Comparison of ENCODE assay signal across 24 cellular contexts in genomic region chr9:33042528-33042927, GRCh38. TPM values are rescaled to one million over a fixed set of nuclear protein-coding genes. Genes with fewer than 3 reads are reported as not detected.
DNase-seq lines count a peak whose midpoint lies in the region; ATAC-seq and TF ChIP-seq lines count a peak whose summit lies in the region.
"Had no signal": no experiment of that assay in that cellular context is flagged by ENCODE, and none has a peak within 500 bp of the region (broad histone marks: within the 10 kb centered on the region; RNA-seq: fewer than 3 reads in every experiment).

No MANE protein-coding gene starts in this region.

- H3K9ac ChIP-seq in HCT116 (ENCODE audit: low read length) (no peak overlapping the region), liver (ENCODE audit: low read depth in 1 of 2, low read length in 2 of 2) (no peak overlapping the region)

- BruUV-seq in HCT116 (replicated peaks; lab: Mats Ljungman, UMichigan), result no TSS peak

- peaks cover 2% of the 10 kb centered on the region for H3K79me2 ChIP-seq in HCT116 (ENCODE audit: insufficient read depth, low read length)
- H3K79me2 ChIP-seq: hepatocyte had no signal

- TF ChIP-seq CTCF in AG10803 (conservative IDR thresholded peaks at IDR 0.05; ENCODE audit: low read length) (no peak), HCT116 (IDR thresholded peaks at IDR 0.05 in 2 of 3, conservative IDR thresholded peaks at IDR 0.05 in 1 of 3; ENCODE audit: borderline replicate concordance in 1 of 3, insufficient read depth in 1 of 3, low read depth in 2 of 3, low read length in 2 of 3) (no peak), liver (IDR thresholded peaks at IDR 0.05; ENCODE audit: low read depth, low read length, missing input control) (no peak), spleen (IDR thresholded peaks at IDR 0.05 in 8 of 11, conservative IDR thresholded peaks at IDR 0.05 in 3 of 11) (no peak)

- TF ChIP-seq RAD21 in HCT116 (IDR thresholded peaks at IDR 0.05; ENCODE audit: low read depth) (no peak), liver (IDR thresholded peaks at IDR 0.05) (peak in 1 of 2 donors; percentile 19)

- H3K4me1 ChIP-seq in HCT116 (ENCODE audit: control insufficient read depth in 1 of 2, insufficient read depth in 2 of 2, low read length in 2 of 2) (no peaks in the 10 kb centered on the region), liver (ENCODE audit: control insufficient read depth in 4 of 4, insufficient read depth in 4 of 4, low read length in 3 of 4) (peaks cover 5 to 45% (median 38%) of the 10 kb centered on the region in 4 donors), spleen (peaks cover 5 to 53% (median 29%) of the 10 kb centered on the region in 6 donors)

- no peaks in the 10 kb centered on the region for H3K9me3 ChIP-seq in HCT116 (ENCODE audit: control insufficient read depth in 1 of 2, insufficient read depth in 1 of 2, low read depth in 1 of 2, low read length in 2 of 2)
- no peaks in the 10 kb centered on the region for H3K9me3 ChIP-seq in liver (ENCODE audit: control insufficient read depth in 4 of 4, low read length in 3 of 4)
- H3K9me3 ChIP-seq in spleen, result no peaks in the 10 kb centered on the region
- H3K9me3 ChIP-seq: lower lobe of right lung, SJSA1, tibial artery had no signal

- H3K4me3 Mint-ChIP-seq in dendritic cell treated with granulocyte-macrophage colony-stimulating factor and Interleukin-4, amounts not matched to agents 40 ng/mL and 50 ng/mL, for 4 days, result no peak overlapping the region
- H3K4me3 Mint-ChIP-seq in activated T-helper 1 cell treated with anti-CD3 and anti-CD28 coated beads, Interleukin-12 subunit alpha, Interleukin-12 subunit beta, Interleukin-2, Interleukin-4 antibody, amounts not matched to agents 30 ng/mL and 10 ng/mL and 1 ng/mL, durations not matched to agents 14 hours and 24 hours and 36 hours, result no peak overlapping the region
- H3K4me3 Mint-ChIP-seq: activated CD4-positive, alpha-beta memory T cell treated with anti-CD3 and anti-CD28 coated beads for 36 hours; stimulated activated naive CD8-positive, alpha-beta T cell treated with anti-CD3 and anti-CD28 coated beads, Interleukin-15, amount 100 ng/mL, for 72 hours had no signal

- H3K27me3 ChIP-seq in HCT116 (ENCODE audit: insufficient read depth, low read length) (no peaks in the 10 kb centered on the region), liver (ENCODE audit: control insufficient read depth in 4 of 4, insufficient read depth in 4 of 4, low read length in 3 of 4) (no peaks in the 10 kb centered on the region), spleen (replicated peaks in 1 of 7) (no peaks in the 10 kb centered on the region)
- H3K27me3 ChIP-seq: cardiac muscle cell, hepatocyte, SJSA1, tibial artery had no signal

- peaks cover 34% of the 10 kb centered on the region for H3K4me1 Mint-ChIP-seq in dendritic cell treated with granulocyte-macrophage colony-stimulating factor and Interleukin-4, amounts not matched to agents 40 ng/mL and 50 ng/mL, for 4 days (ENCODE audit: low read depth)
- peaks cover 21% of the 10 kb centered on the region for H3K4me1 Mint-ChIP-seq in activated T-helper 1 cell treated with anti-CD3 and anti-CD28 coated beads, Interleukin-12 subunit alpha, Interleukin-12 subunit beta, Interleukin-2, Interleukin-4 antibody, amounts not matched to agents 30 ng/mL and 10 ng/mL and 1 ng/mL, durations not matched to agents 14 hours and 24 hours and 36 hours (ENCODE audit: low read depth)

- H4K20me1 ChIP-seq in HCT116 (ENCODE audit: insufficient read depth), result no peaks in the 10 kb centered on the region

- no peak overlapping the region for H3K4me2 ChIP-seq in HCT116 (ENCODE audit: low read length)
- H3K4me2 ChIP-seq: hepatocyte had no signal

- H3K27ac ChIP-seq in HCT116 (ENCODE audit: low read depth, low read length), result no peak overlapping the region
- H3K27ac ChIP-seq in liver (ENCODE audit: low read depth in 1 of 2, low read length in 2 of 2), result peak overlapping the region; percentile 65 to 67
- H3K27ac ChIP-seq in spleen, result peak overlapping the region in 3 of 8 donors; percentile 55 to 92 (median 65)
- H3K27ac ChIP-seq: cardiac muscle cell, hepatocyte, lower lobe of right lung, SJSA1 had no signal

- peak; percentile 36 for DNase-seq in AG10803 (ENCODE audit: low read depth)
- no peak for DNase-seq in HCT116 (ENCODE audit: low read depth, low spot score)
- DNase-seq in activated T-helper 1 cell treated with anti-CD3 and anti-CD28 coated beads, Interleukin-12 subunit alpha, Interleukin-12 subunit beta, Interleukin-2, Interleukin-4 antibody, amounts not matched to agents 30 ng/mL and 10 ng/mL and 1 ng/mL, durations not matched to agents 14 hours and 24 hours and 36 hours (ENCODE audit: low spot score), result no peak
- no peak for DNase-seq in spleen
- no peak for DNase-seq in NOMO-1 treated with DMSO at 0.1 percent for 48 hours (lab: John Stamatoyannopoulos, UW; ENCODE audit: unreplicated experiment)
- DNase-seq: activated CD4-positive, alpha-beta memory T cell treated with anti-CD3 and anti-CD28 coated beads for 36 hours; activated naive CD4-positive, alpha-beta T cell treated with Interleukin-2 at 50 U/mL for 16 hours; activated T-cell treated with anti-CD3 and anti-CD28 coated beads for 4 hours; amygdala; DMS79; lower lobe of right lung; NCI-H187 treated with DMSO at 0.1 percent for 48 hours; NCI-H774; stimulated activated naive CD8-positive, alpha-beta T cell treated with anti-CD3 and anti-CD28 coated beads, Interleukin-15, amount 100 ng/mL, for 72 hours; tibial artery had no signal

- RAD21 ChIA-PET in HCT116 (lab: Charles Lee; ENCODE audit: low non-redundant PET in 1 of 2, low total read pairs in 2 of 2, uncharacterized antibody in 2 of 2, unreplicated experiment in 2 of 2), result no interaction called here

- ATAC-seq in HCT116 (0 out of 2 replicates have a peak, but pooled peaks have one; percentile 39), HG03045 (IDR thresholded peaks at IDR 0.05; ENCODE audit: unreplicated experiment) (no peak)
- ATAC-seq: GM12878; lower lobe of right lung; PC-3; stimulated activated naive CD8-positive, alpha-beta T cell treated with anti-CD3 and anti-CD28 coated beads, Interleukin-15, amount 100 ng/mL, for 72 hours; WTC11 had no signal

- CTCF ChIA-PET in HCT116 (lab: Charles Lee), result no interaction called here

- TF ChIP-seq POLR2A in HCT116 (IDR thresholded peaks at IDR 0.05; ENCODE audit: borderline replicate concordance, extremely low read depth, insufficient read depth, insufficient read length) (no peak), spleen (IDR thresholded peaks at IDR 0.05) (no peak)

- 33% methylated on average over 7 of the region's 7 CpGs for WGBS in liver
- WGBS in spleen, 5 donors, result 85 to 92% (median 90%) methylated on average over 7 of the region's 7 CpGs

- H3K36me3 ChIP-seq in HCT116 (ENCODE audit: control insufficient read depth in 1 of 2, insufficient read depth in 2 of 2, low read length in 2 of 2) (peaks cover 18 to 24% of the 10 kb centered on the region in 2 experiments), liver (ENCODE audit: control insufficient read depth in 4 of 4, insufficient read depth in 3 of 4, low read depth in 1 of 4, low read length in 3 of 4) (peaks cover 2 to 40% (median 34%) of the 10 kb centered on the region in 4 donors), spleen (peaks cover 0 to 63% (median 44%) of the 10 kb centered on the region in 6 donors)

- H3K9me2 ChIP-seq in HCT116 (ENCODE audit: insufficient read depth), result no peaks in the 10 kb centered on the region

- no peaks in the 10 kb centered on the region for H3K9me3 Mint-ChIP-seq in dendritic cell treated with granulocyte-macrophage colony-stimulating factor and Interleukin-4, amounts not matched to agents 40 ng/mL and 50 ng/mL, for 4 days
- no peaks in the 10 kb centered on the region for H3K9me3 Mint-ChIP-seq in activated T-helper 1 cell treated with anti-CD3 and anti-CD28 coated beads, Interleukin-12 subunit alpha, Interleukin-12 subunit beta, Interleukin-2, Interleukin-4 antibody, amounts not matched to agents 30 ng/mL and 10 ng/mL and 1 ng/mL, durations not matched to agents 14 hours and 24 hours and 36 hours
- H3K9me3 Mint-ChIP-seq: activated CD4-positive, alpha-beta memory T cell treated with anti-CD3 and anti-CD28 coated beads for 36 hours; stimulated activated naive CD8-positive, alpha-beta T cell treated with anti-CD3 and anti-CD28 coated beads, Interleukin-15, amount 100 ng/mL, for 72 hours; WTC11 had no signal

- H3K36me3 Mint-ChIP-seq in dendritic cell treated with granulocyte-macrophage colony-stimulating factor and Interleukin-4, amounts not matched to agents 40 ng/mL and 50 ng/mL, for 4 days (ENCODE audit: low read depth), result peaks cover 55% of the 10 kb centered on the region
- H3K36me3 Mint-ChIP-seq in activated T-helper 1 cell treated with anti-CD3 and anti-CD28 coated beads, Interleukin-12 subunit alpha, Interleukin-12 subunit beta, Interleukin-2, Interleukin-4 antibody, amounts not matched to agents 30 ng/mL and 10 ng/mL and 1 ng/mL, durations not matched to agents 14 hours and 24 hours and 36 hours (ENCODE audit: low read depth), result peaks cover 39% of the 10 kb centered on the region

- intact Hi-C loops in HCT116 (cut with micrococcal nuclease), result no loop called here
- intact Hi-C loops in dendritic cell treated with granulocyte-macrophage colony-stimulating factor and Interleukin-4, amounts not matched to agents 40 ng/mL and 50 ng/mL, for 4 days (cut with micrococcal nuclease), result loop anchor here (5.0 kb wide), 1 partner anchor 35 kb away; the partner anchor contains the start of gene SMU1
- intact Hi-C loops in activated T-helper 1 cell treated with anti-CD3 and anti-CD28 coated beads, Interleukin-12 subunit alpha, Interleukin-12 subunit beta, Interleukin-2, Interleukin-4 antibody, amounts not matched to agents 30 ng/mL and 10 ng/mL and 1 ng/mL, durations not matched to agents 14 hours and 24 hours and 36 hours (cut with micrococcal nuclease), result no loop called here
- intact Hi-C loops in spleen (cut with DNase I; ENCODE audit: low total_unique reads), result no loop called here

- H3K4me3 ChIP-seq in AG10803 (ENCODE audit: low read length), result no peak overlapping the region
- H3K4me3 ChIP-seq in HCT116 (replicated peaks in 1 of 2; ENCODE audit: low read depth in 1 of 2, low read length in 2 of 2), result no peak overlapping the region
- H3K4me3 ChIP-seq in liver (ENCODE audit: low read depth in 1 of 3, low read length in 3 of 3), result no peak overlapping the region
- H3K4me3 ChIP-seq in spleen, result no peak overlapping the region
- H3K4me3 ChIP-seq: cardiac muscle cell, GM12878, hepatocyte, lower lobe of right lung, SJSA1, tibial artery had no signal

- no peaks in the 10 kb centered on the region for H3K27me3 Mint-ChIP-seq in dendritic cell treated with granulocyte-macrophage colony-stimulating factor and Interleukin-4, amounts not matched to agents 40 ng/mL and 50 ng/mL, for 4 days
- H3K27me3 Mint-ChIP-seq in activated T-helper 1 cell treated with anti-CD3 and anti-CD28 coated beads, Interleukin-12 subunit alpha, Interleukin-12 subunit beta, Interleukin-2, Interleukin-4 antibody, amounts not matched to agents 30 ng/mL and 10 ng/mL and 1 ng/mL, durations not matched to agents 14 hours and 24 hours and 36 hours (ENCODE audit: insufficient read depth), result no peaks in the 10 kb centered on the region
- H3K27me3 Mint-ChIP-seq: activated CD4-positive, alpha-beta memory T cell treated with anti-CD3 and anti-CD28 coated beads for 36 hours; stimulated activated naive CD8-positive, alpha-beta T cell treated with anti-CD3 and anti-CD28 coated beads, Interleukin-15, amount 100 ng/mL, for 72 hours had no signal

- H2AFZ ChIP-seq in HCT116 (ENCODE audit: low read depth, low read length, poor library complexity, severe bottlenecking), result no peak overlapping the region
- H2AFZ ChIP-seq: hepatocyte had no signal

- POLR2A ChIA-PET in HCT116 (lab: Charles Lee), result no interaction called here

- peak overlapping the region; percentile 90 for H3K27ac Mint-ChIP-seq in dendritic cell treated with granulocyte-macrophage colony-stimulating factor and Interleukin-4, amounts not matched to agents 40 ng/mL and 50 ng/mL, for 4 days
- no peak overlapping the region for H3K27ac Mint-ChIP-seq in activated T-helper 1 cell treated with anti-CD3 and anti-CD28 coated beads, Interleukin-12 subunit alpha, Interleukin-12 subunit beta, Interleukin-2, Interleukin-4 antibody, amounts not matched to agents 30 ng/mL and 10 ng/mL and 1 ng/mL, durations not matched to agents 14 hours and 24 hours and 36 hours
- H3K27ac Mint-ChIP-seq: activated CD4-positive, alpha-beta memory T cell treated with anti-CD3 and anti-CD28 coated beads for 36 hours; stimulated activated naive CD8-positive, alpha-beta T cell treated with anti-CD3 and anti-CD28 coated beads, Interleukin-15, amount 100 ng/mL, for 72 hours; WTC11 had no signal

RNA-seq across cellular contexts. Expression of gene DNAJA1, which starts 17.5 kb away (rescaled TPM):
- 117 TPM for total RNA-seq in HCT116 (2021; ENCODE audit: unreplicated experiment)
- polyA plus RNA-seq in HCT116 (2012), result 60.8 and 68.4 TPM in 2 replicates
- total RNA-seq in liver, result 10 to 100 TPM; 60.9 to 96.6 TPM
- 10 to 100 TPM; 72.3 to 74.6 TPM for polyA plus RNA-seq in liver
- 296 and 312 TPM in 2 replicates for total RNA-seq in activated T-helper 1 cell treated with anti-CD3 and anti-CD28 coated beads, Interleukin-12 subunit alpha, Interleukin-12 subunit beta, Interleukin-2, Interleukin-4 antibody, amounts not matched to agents 30 ng/mL and 10 ng/mL and 1 ng/mL, durations not matched to agents 14 hours and 24 hours and 36 hours
- total RNA-seq in spleen, result 100 to 1,000 TPM in 1 of 7 donors, 10 to 100 TPM in 6; 67.0 to 113 (median 87.7) TPM
- polyA plus RNA-seq in spleen, result 10 to 100 TPM; 25.8 to 81.3 (median 38.7) TPM

RNA-seq across cellular contexts. Expression of gene SMU1, which starts 33.9 kb away (rescaled TPM):
- total RNA-seq in HCT116 (2021; ENCODE audit: unreplicated experiment) (30.5 TPM), liver (10 to 100 TPM; 12.3 to 14.2 TPM), spleen (10 to 100 TPM; 15.7 to 23.3 (median 19.4) TPM)
- polyA plus RNA-seq in HCT116 (2012), result 15.2 and 16.4 TPM in 2 replicates
- polyA plus RNA-seq in liver (1 to 10 TPM; 5.3 to 6.7 TPM), spleen (10 to 100 TPM in 1 of 3 donors, 1 to 10 TPM in 2; 7.2 to 12.2 (median 9.9) TPM)
- 28.8 TPM in 2 replicates for total RNA-seq in activated T-helper 1 cell treated with anti-CD3 and anti-CD28 coated beads, Interleukin-12 subunit alpha, Interleukin-12 subunit beta, Interleukin-2, Interleukin-4 antibody, amounts not matched to agents 30 ng/mL and 10 ng/mL and 1 ng/mL, durations not matched to agents 14 hours and 24 hours and 36 hours

RNA-seq across cellular contexts. Expression of gene APTX, which starts 41.1 kb away (rescaled TPM):
- total RNA-seq in HCT116 (2021; ENCODE audit: unreplicated experiment) (44.0 TPM), liver (10 to 100 TPM; 13.6 to 16.3 TPM), spleen (10 to 100 TPM; 16.2 to 28.6 (median 23.9) TPM)
- polyA plus RNA-seq in HCT116 (2012), result 27.8 and 34.3 TPM in 2 replicates
- polyA plus RNA-seq in liver (10 to 100 TPM; 14.2 to 17.4 TPM), spleen (10 to 100 TPM; 18.9 to 25.3 (median 20.6) TPM)
- 48.9 and 57.2 TPM in 2 replicates for total RNA-seq in activated T-helper 1 cell treated with anti-CD3 and anti-CD28 coated beads, Interleukin-12 subunit alpha, Interleukin-12 subunit beta, Interleukin-2, Interleukin-4 antibody, amounts not matched to agents 30 ng/mL and 10 ng/mL and 1 ng/mL, durations not matched to agents 14 hours and 24 hours and 36 hours
